11 cellular contexts compared by ENCODE assay signal in the genomic region with DNA sequence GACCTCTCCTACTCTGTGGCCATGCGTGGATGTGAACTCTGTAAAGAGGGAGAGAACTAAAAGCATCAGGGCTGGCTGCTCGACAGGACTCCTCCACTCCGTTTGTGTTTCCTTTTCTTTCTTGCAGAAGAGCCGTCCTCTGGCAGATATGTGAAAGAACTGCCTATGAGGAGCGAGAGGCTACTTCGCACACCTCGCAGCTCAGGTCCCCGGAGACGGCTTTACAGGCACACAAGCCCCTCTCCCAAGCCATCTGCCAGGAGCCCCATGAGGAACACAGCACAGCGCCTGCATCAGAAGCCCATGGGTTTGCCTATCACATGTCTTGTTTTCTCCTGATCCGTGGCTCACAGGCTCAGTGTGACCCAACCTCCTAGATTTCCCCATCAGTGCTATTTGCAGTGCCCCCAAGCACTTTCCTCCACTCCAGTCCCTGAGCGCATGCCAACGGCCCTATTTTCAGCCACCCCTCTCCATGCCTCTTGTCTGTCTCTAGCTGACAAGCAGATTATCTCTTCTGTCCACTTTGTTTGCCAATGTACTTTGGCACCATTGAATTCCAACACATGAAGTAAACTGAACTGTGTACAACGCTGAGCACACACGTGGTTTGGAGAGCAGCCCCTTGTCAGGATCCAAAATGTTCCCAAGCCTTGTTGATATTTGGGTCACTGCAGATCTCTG.
DNase-seq lines count a peak whose midpoint lies in the region; ATAC-seq, FAIRE-seq and TF ChIP-seq lines count a peak whose summit lies in the region.
"Had no signal": no experiment of that assay in that cellular context is flagged by ENCODE, and none has a peak within 500 bp of the region (broad histone marks: within the 10 kb centered on the region; RNA-seq: fewer than 3 reads in every experiment).

No MANE protein-coding gene starts in this region.

- no peak overlapping the region for H2BK20ac ChIP-seq in H1 (ENCODE audit: low read length)

- no peak overlapping the region for H3K23ac ChIP-seq in H1 (ENCODE audit: insufficient read length)

- H3K36me3 ChIP-seq in H1 (ENCODE audit: control insufficient read depth in 2 of 4, insufficient read depth in 4 of 4, low read length in 3 of 4) (no peaks in the 10 kb centered on the region), lower lobe of right lung (no peaks in the 10 kb centered on the region), suprapubic skin (no peaks in the 10 kb centered on the region)
- H3K36me3 ChIP-seq: HAP-1 had no signal

- no peak overlapping the region for H2BK15ac ChIP-seq in H1 (ENCODE audit: low read length)

- peak; percentile 57 to 73 for ATAC-seq in lower lobe of right lung
- ATAC-seq: activated CD8-positive, alpha-beta memory T cell treated with anti-CD3 and anti-CD28 coated beads, Interleukin-2, amount 10 ng/mL, durations not matched to agents 7 days and 5 days had no signal

- H3K79me2 ChIP-seq in H1 (ENCODE audit: control insufficient read depth in 1 of 2, insufficient read depth in 2 of 2, low read length in 2 of 2) = no peaks in the 10 kb centered on the region

- H3K27ac ChIP-seq in H1 (ENCODE audit: low read depth, low read length) (no peak overlapping the region), lower lobe of right lung (peak overlapping the region; percentile 85), suprapubic skin (peak overlapping the region; percentile 89)

- CTCF ChIA-PET in H1 (lab: Charles Lee; ENCODE audit: partially characterized antibody) = no interaction called here

- no peak overlapping the region for H3K4me2 ChIP-seq in H1 (ENCODE audit: insufficient read depth in 1 of 2, low read depth in 2 of 2, low read length in 2 of 2)

- H3K14ac ChIP-seq in H1 (ENCODE audit: insufficient read length) = no peak overlapping the region

- H4K8ac ChIP-seq in H1 (ENCODE audit: extremely low read depth, insufficient read depth, low read length) = no peak overlapping the region

- H4K5ac ChIP-seq in H1 (ENCODE audit: insufficient read length, low read depth, low read length) = no peak overlapping the region

- H3K18ac ChIP-seq in H1 (ENCODE audit: extremely low read depth, low read length) = no peak overlapping the region

- peak; percentile 2 for DNase-seq in NB4 (ENCODE audit: low read depth)
- no peak for DNase-seq in H1 (ENCODE audit: low read depth in 1 of 2, low spot score in 2 of 2)
- DNase-seq in lower lobe of right lung = peak; percentile 54
- peak; percentile 90 to 93 for DNase-seq in suprapubic skin (ENCODE audit: low spot score in 2 of 2)
- DNase-seq in activated naive CD4-positive, alpha-beta T cell (lab: John Stamatoyannopoulos, UW) = no peak
- no peak for DNase-seq in retina
- DNase-seq in 8988T = no peak
- DNase-seq in NCI-H2107 (lab: John Stamatoyannopoulos, UW) = no peak
- DNase-seq: activated CD8-positive, alpha-beta memory T cell treated with anti-CD3 and anti-CD28 coated beads, Interleukin-2, amount 10 ng/mL, durations not matched to agents 7 days and 5 days; SW 1271 had no signal

- no peak overlapping the region for H3K4ac ChIP-seq in H1 (replicated peaks; ENCODE audit: insufficient read length, low read depth, low read length)

- H2AK5ac ChIP-seq in H1 (ENCODE audit: low read depth, low read length) = no peak overlapping the region

- H3K9me3 ChIP-seq in H1 (ENCODE audit: insufficient read depth in 2 of 2, low read depth in 1 of 2, low read length in 1 of 2) (no peaks in the 10 kb centered on the region), lower lobe of right lung (no peaks in the 10 kb centered on the region), suprapubic skin (no peaks in the 10 kb centered on the region)
- H3K9me3 ChIP-seq: HAP-1 had no signal

- H3K27me3 ChIP-seq in H1 (replicated peaks in 1 of 4; ENCODE audit: control insufficient read depth in 3 of 4, extremely low read depth in 1 of 4, insufficient read depth in 3 of 4, low read length in 3 of 4) (no peaks in the 10 kb centered on the region), lower lobe of right lung (ENCODE audit: low read depth) (no peaks in the 10 kb centered on the region), suprapubic skin (no peaks in the 10 kb centered on the region)

- no peak overlapping the region for H3K56ac ChIP-seq in H1 (replicated peaks; ENCODE audit: insufficient read length, low read depth, low read length)

- FAIRE-seq in H1 (lab: Jason Lieb, UNC) = no peak

- H2AFZ ChIP-seq in H1 (ENCODE audit: low read length) = peak overlapping the region; percentile 53; the same call in 1 of the 2 replicates

- H3K4me3 ChIP-seq in NB4 (ENCODE audit: low read depth, low read length) = no peak overlapping the region
- no peak overlapping the region for H3K4me3 ChIP-seq in H1 (ENCODE audit: extremely low read depth in 1 of 4, insufficient read depth in 2 of 4, low read depth in 3 of 4, low read length in 4 of 4)
- no peak overlapping the region for H3K4me3 ChIP-seq in lower lobe of right lung
- no peak overlapping the region for H3K4me3 ChIP-seq in suprapubic skin
- H3K4me3 ChIP-seq: HAP-1 had no signal

- H4K91ac ChIP-seq in H1 (replicated peaks; ENCODE audit: insufficient read length, low read length) = no peak overlapping the region

- no peak overlapping the region for H2BK5ac ChIP-seq in H1 (ENCODE audit: low read depth, low read length)

- POLR2A ChIA-PET in H1 (lab: Charles Lee; ENCODE audit: partially characterized antibody) = no interaction called here

- TF ChIP-seq CTCF in NB4 (IDR thresholded peaks at IDR 0.05; ENCODE audit: low read depth, low read length) = no peak
- no peak for TF ChIP-seq CTCF in H1 (IDR thresholded peaks at IDR 0.05; ENCODE audit: control extremely low read depth in 1 of 3, insufficient read depth in 1 of 3, low read depth in 1 of 3, low read length in 3 of 3)
- TF ChIP-seq CTCF in lower lobe of right lung (IDR thresholded peaks at IDR 0.05) = no peak
- TF ChIP-seq CTCF in suprapubic skin (IDR thresholded peaks at IDR 0.05) = no peak

- H3K9ac ChIP-seq in H1 (replicated peaks in 1 of 4; ENCODE audit: extremely low read depth in 1 of 4, low read depth in 3 of 4, low read length in 3 of 4) = no peak overlapping the region

- H3K79me1 ChIP-seq in H1 (ENCODE audit: low read depth, low read length) = no peaks in the 10 kb centered on the region

- WGBS in H1 (ENCODE audit: extremely low coverage in 1 of 2, insufficient coverage in 1 of 2, insufficient read length in 1 of 2, insufficient replicate concordance in 2 of 2, low coverage in 1 of 2, low lambda C conversion rate in 2 of 2, missing lambda C conversion rate in 1 of 2), 2 experiments = 95% methylated on average over 14 of the region's 15 CpGs; no CpG with 5 or more reads in 1 of the 2 experiments
- WGBS in suprapubic skin = 54% methylated on average over 15 of the region's 15 CpGs

- H2BK12ac ChIP-seq in H1 (ENCODE audit: low read depth, low read length) = no peak overlapping the region

- H4K20me1 ChIP-seq in H1 (replicated peaks in 1 of 2; ENCODE audit: control insufficient read depth in 1 of 2, insufficient read depth in 2 of 2, low read length in 2 of 2) = no peaks in the 10 kb centered on the region

- TF ChIP-seq POLR2A in NB4 (IDR thresholded peaks at IDR 0.05; ENCODE audit: extremely low read depth, insufficient read length) = no peak
- no peak for TF ChIP-seq POLR2A in H1 (IDR thresholded peaks at IDR 0.05; ENCODE audit: control extremely low read depth in 1 of 2, low read depth in 2 of 2, low read length in 2 of 2)
- TF ChIP-seq POLR2A in suprapubic skin (IDR thresholded peaks at IDR 0.05) = peak in 1 of 2 donors; percentile 33

- intact Hi-C loops in lower lobe of right lung (cut with DNase I) = no loop called here

- H2BK120ac ChIP-seq in H1 (replicated peaks; ENCODE audit: low read depth, low read length) = no peak overlapping the region

- TF ChIP-seq RAD21 in H1 (IDR thresholded peaks at IDR 0.05 in 1 of 2, conservative IDR thresholded peaks at IDR 0.05 in 1 of 2; ENCODE audit: low read depth in 2 of 2, low read length in 2 of 2) = no peak

- no peaks in the 10 kb centered on the region for H3K23me2 ChIP-seq in H1 (ENCODE audit: low read depth, low read length)

- no peak for TF ChIP-seq EP300 in H1 (IDR thresholded peaks at IDR 0.05; ENCODE audit: borderline replicate concordance in 1 of 2, low read depth in 2 of 2, low read length in 2 of 2)
- TF ChIP-seq EP300 in suprapubic skin (IDR thresholded peaks at IDR 0.05) = no peak

- H3K4me1 ChIP-seq in H1 (replicated peaks in 1 of 4; ENCODE audit: control insufficient read depth in 3 of 4, insufficient read depth in 4 of 4, low read length in 3 of 4) (no peaks in the 10 kb centered on the region), lower lobe of right lung (peaks cover 31% of the 10 kb centered on the region), suprapubic skin (peaks cover 46% of the 10 kb centered on the region)

TF ChIP-seq in H1, 55 proteins besides CTCF, POLR2A, EP300 and RAD21:
- no peak for TF ChIP-seq RFX5 (IDR thresholded peaks at IDR 0.05; ENCODE audit: borderline replicate concordance, low read depth, low read length)

Comparison
In these comparisons a context has a peak if more than half of its experiments do, and no peak if none do; other contexts are left out.
1. DNase-seq: peak in NB4 (single experiment), lower lobe of right lung (single experiment) and suprapubic skin (2 of 2); none in H1 (0 of 2), activated naive CD4-positive, alpha-beta T cell (0 of 4), retina (single experiment), 8988T (single experiment) and NCI-H2107 (single experiment).